Comparison of ENCODE assay signal across 8 cellular contexts in the genomic region with DNA sequence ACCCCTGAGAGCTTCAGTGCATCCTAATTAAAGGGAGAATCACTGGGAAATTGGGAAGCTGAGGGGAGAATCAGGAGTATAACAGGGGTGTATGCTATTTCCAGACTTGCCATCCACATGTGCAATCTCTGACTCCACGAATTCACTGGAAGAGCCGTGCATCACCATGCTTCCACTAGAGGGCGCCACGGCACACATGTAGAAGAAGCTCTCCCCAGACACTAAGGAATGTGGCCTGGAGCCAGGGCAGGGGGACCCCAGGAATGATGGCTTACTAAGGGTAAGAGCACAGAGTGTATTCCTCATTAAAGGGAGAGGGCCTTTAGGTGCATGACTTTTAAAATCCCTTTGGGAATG.
DNase-seq lines count a peak whose midpoint lies in the region; ATAC-seq and TF ChIP-seq lines count a peak whose summit lies in the region.

No MANE protein-coding gene starts in this region.

- H2BK12ac ChIP-seq in H9 (ENCODE audit: insufficient read length, low read depth, low read length): no peak overlapping the region

- H3K9me3 Mint-ChIP-seq in H9: no peaks in the 10 kb centered on the region
- no peaks in the 10 kb centered on the region for H3K9me3 Mint-ChIP-seq in neural crest cell
- H3K9me3 Mint-ChIP-seq in stimulated activated memory B cell treated with anti-CD40 and anti-IgM and Interleukin-4, amounts not matched to agents 10 μg/mL and 1 μg/mL and 100 μg/mL, for 72 hours: no peaks in the 10 kb centered on the region

- H3K36me3 Mint-ChIP-seq in H9 (ENCODE audit: insufficient read depth in 1 of 3, low read depth in 3 of 3) (no peaks in the 10 kb centered on the region), neural crest cell (ENCODE audit: low read depth) (no peaks in the 10 kb centered on the region)
- H3K36me3 Mint-ChIP-seq in stimulated activated memory B cell treated with anti-CD40 and anti-IgM and Interleukin-4, amounts not matched to agents 10 μg/mL and 1 μg/mL and 100 μg/mL, for 72 hours: no peaks in the 10 kb centered on the region

- no peak overlapping the region for H4K91ac ChIP-seq in H9 (ENCODE audit: insufficient read length, low read depth, low read length)

- WGBS in H9 (ENCODE audit: extremely low coverage, insufficient read length, low lambda C conversion rate): no CpG with 5 or more reads among the region's 4 CpGs
- WGBS in transverse colon (ENCODE audit: low coverage in 1 of 2), 2 donors: 0 to 5% methylated on average over 3 to 4 of the region's 4 CpGs

- H2AFZ ChIP-seq in H9 (ENCODE audit: low read length): no peak overlapping the region

- no peak overlapping the region for H3K4me2 ChIP-seq in H9 (ENCODE audit: insufficient read depth, insufficient read length, low read length)

- no peak overlapping the region for H2BK20ac ChIP-seq in H9 (ENCODE audit: low read depth, low read length, poor library complexity, severe bottlenecking)

- no peak overlapping the region for H2AK5ac ChIP-seq in H9 (ENCODE audit: insufficient read length, low read length)

- H3K79me1 ChIP-seq in H9 (ENCODE audit: insufficient read depth, low read depth, low read length, poor library complexity, severe bottlenecking): no peaks in the 10 kb centered on the region

- H3K9ac ChIP-seq in H9 (ENCODE audit: extremely low read depth, insufficient read length, low read length): no peak overlapping the region

- no peak overlapping the region for H3K27ac Mint-ChIP-seq in H9
- no peak overlapping the region for H3K27ac Mint-ChIP-seq in neural crest cell (ENCODE audit: unreplicated experiment)
- H3K27ac Mint-ChIP-seq in stimulated activated memory B cell treated with anti-CD40 and anti-IgM and Interleukin-4, amounts not matched to agents 10 μg/mL and 1 μg/mL and 100 μg/mL, for 72 hours: no peak overlapping the region

- no peak overlapping the region for H2BK5ac ChIP-seq in H9 (ENCODE audit: insufficient read length, low read length)

- no peak overlapping the region for H3K56ac ChIP-seq in H9 (ENCODE audit: insufficient read length, low read depth, low read length)

- no peak for ATAC-seq in stimulated activated memory B cell treated with anti-CD40 and anti-IgM and Interleukin-4, amounts not matched to agents 10 μg/mL and 1 μg/mL and 100 μg/mL, for 72 hours

- H3K36me3 ChIP-seq in transverse colon: no peaks in the 10 kb centered on the region

- no peaks in the 10 kb centered on the region; the same call in 1 of the 2 replicates for H3K27me3 ChIP-seq in H9 (ENCODE audit: insufficient read depth, low read length)
- H3K27me3 ChIP-seq in transverse colon: peaks cover 12% of the 10 kb centered on the region

- no peaks in the 10 kb centered on the region for H3K9me3 ChIP-seq in H9 (ENCODE audit: control insufficient read depth, low read depth, low read length)
- no peaks in the 10 kb centered on the region for H3K9me3 ChIP-seq in transverse colon

- H3K4me1 ChIP-seq in H9 (ENCODE audit: insufficient read depth, low read length): no peaks in the 10 kb centered on the region; the same call in 1 of the 2 replicates
- peaks cover 0 to 15% (median 4%) of the 10 kb centered on the region in 4 donors for H3K4me1 ChIP-seq in transverse colon

- H3K4me3 ChIP-seq in fibroblast of mammary gland (ENCODE audit: control insufficient read depth, low read depth, low read length): no peak overlapping the region
- H3K4me3 ChIP-seq in transverse colon: no peak overlapping the region

- H3K27me3 Mint-ChIP-seq in H9 (ENCODE audit: low read depth): peaks cover 14% of the 10 kb centered on the region
- no peaks in the 10 kb centered on the region for H3K27me3 Mint-ChIP-seq in neural crest cell (ENCODE audit: low read depth)
- H3K27me3 Mint-ChIP-seq in stimulated activated memory B cell treated with anti-CD40 and anti-IgM and Interleukin-4, amounts not matched to agents 10 μg/mL and 1 μg/mL and 100 μg/mL, for 72 hours: peaks cover 49% of the 10 kb centered on the region

- H3K4ac ChIP-seq in H9 (ENCODE audit: low read depth, low read length): no peak overlapping the region

- no peak overlapping the region for H3K18ac ChIP-seq in H9 (ENCODE audit: insufficient read length, low read depth, low read length)

- H4K20me1 ChIP-seq in H9 (ENCODE audit: control insufficient read depth, insufficient read depth, insufficient read length): peaks cover 2% of the 10 kb centered on the region

- TF ChIP-seq CTCF in C4-2B (conservative IDR thresholded peaks at IDR 0.05): peak; percentile 97
- TF ChIP-seq CTCF in H9 (conservative IDR thresholded peaks at IDR 0.05): peak; percentile 94
- TF ChIP-seq CTCF in fibroblast of mammary gland (conservative IDR thresholded peaks at IDR 0.05; ENCODE audit: control insufficient read depth, insufficient read depth, low read depth, low read length): peak; percentile 87
- peak; percentile 91 for TF ChIP-seq CTCF in neural crest cell (conservative IDR thresholded peaks at IDR 0.05)
- TF ChIP-seq CTCF in transverse colon (IDR thresholded peaks at IDR 0.05): peak; percentile 60 to 84 (median 79)

- no peak overlapping the region for H3K23ac ChIP-seq in H9 (ENCODE audit: insufficient read length, low read depth, low read length)

- H3K4me1 Mint-ChIP-seq in H9: peaks cover 5 to 10% of the 10 kb centered on the region in 2 experiments
- H3K4me1 Mint-ChIP-seq in neural crest cell: peaks cover 13% of the 10 kb centered on the region
- H3K4me1 Mint-ChIP-seq in stimulated activated memory B cell treated with anti-CD40 and anti-IgM and Interleukin-4, amounts not matched to agents 10 μg/mL and 1 μg/mL and 100 μg/mL, for 72 hours: peaks cover 4% of the 10 kb centered on the region

- H4K8ac ChIP-seq in H9 (replicated peaks; ENCODE audit: insufficient read length, low read depth, low read length): no peak overlapping the region

- H3K23me2 ChIP-seq in H9 (ENCODE audit: insufficient read length, low read depth, low read length, poor library complexity, severe bottlenecking): no peaks in the 10 kb centered on the region

- DNase-seq in H9 (peak; percentile 75), NCI-H82 (lab: John Stamatoyannopoulos, UW) (peak; percentile 90), activated T-cell treated with anti-CD3 and anti-CD28 coated beads for 24 hours (ENCODE audit: low read depth) (peak; percentile 41), fibroblast of mammary gland (ENCODE audit: low read depth) (peak; percentile 67), neural crest cell (ENCODE audit: low read depth, low spot score) (peak; percentile 78), transverse colon (peak; percentile 67)

- in situ Hi-C loops in transverse colon (cut with MboI; ENCODE audit: low pct_ligation_motif_present in 1 of 4, low pct_unique_long_range_greater_than_20kb in 1 of 4, low sequenced_read_pairs in 3 of 4): loop anchor here in 1 of 4 donors (25.0 kb wide), 1 partner anchor 423 kb away; no protein-coding TSS in a partner anchor

- TF ChIP-seq POLR2A in transverse colon (IDR thresholded peaks at IDR 0.05): no peak

- no peak overlapping the region for H2BK15ac ChIP-seq in H9 (ENCODE audit: low read depth, low read length)

- H3T11ph ChIP-seq in H9 (ENCODE audit: low read length): no peak overlapping the region

- TF ChIP-seq EP300 in transverse colon (IDR thresholded peaks at IDR 0.05; ENCODE audit: low read depth): no peak

- no peak overlapping the region for H2BK120ac ChIP-seq in H9 (ENCODE audit: low read depth, low read length, poor library complexity, severe bottlenecking)

- H3K79me2 ChIP-seq in H9 (ENCODE audit: insufficient read depth, low read length): no peaks in the 10 kb centered on the region

- H3K27ac ChIP-seq in C4-2B: no peak overlapping the region
- no peak overlapping the region for H3K27ac ChIP-seq in H9 (ENCODE audit: insufficient read length, low read depth, low read length)
- H3K27ac ChIP-seq in transverse colon: no peak overlapping the region

- no peak overlapping the region for H4K5ac ChIP-seq in H9 (ENCODE audit: insufficient read length, low read depth, low read length)

- intact Hi-C loops in transverse colon (cut with DNase I; ENCODE audit: low total_unique reads): no loop called here

- H3K14ac ChIP-seq in H9 (ENCODE audit: insufficient read depth, low read length): no peak overlapping the region

- H3K4me3 Mint-ChIP-seq in H9 (no peak overlapping the region), neural crest cell (no peak overlapping the region)
- no peak overlapping the region for H3K4me3 Mint-ChIP-seq in stimulated activated memory B cell treated with anti-CD40 and anti-IgM and Interleukin-4, amounts not matched to agents 10 μg/mL and 1 μg/mL and 100 μg/mL, for 72 hours
